In the genomic region with DNA sequence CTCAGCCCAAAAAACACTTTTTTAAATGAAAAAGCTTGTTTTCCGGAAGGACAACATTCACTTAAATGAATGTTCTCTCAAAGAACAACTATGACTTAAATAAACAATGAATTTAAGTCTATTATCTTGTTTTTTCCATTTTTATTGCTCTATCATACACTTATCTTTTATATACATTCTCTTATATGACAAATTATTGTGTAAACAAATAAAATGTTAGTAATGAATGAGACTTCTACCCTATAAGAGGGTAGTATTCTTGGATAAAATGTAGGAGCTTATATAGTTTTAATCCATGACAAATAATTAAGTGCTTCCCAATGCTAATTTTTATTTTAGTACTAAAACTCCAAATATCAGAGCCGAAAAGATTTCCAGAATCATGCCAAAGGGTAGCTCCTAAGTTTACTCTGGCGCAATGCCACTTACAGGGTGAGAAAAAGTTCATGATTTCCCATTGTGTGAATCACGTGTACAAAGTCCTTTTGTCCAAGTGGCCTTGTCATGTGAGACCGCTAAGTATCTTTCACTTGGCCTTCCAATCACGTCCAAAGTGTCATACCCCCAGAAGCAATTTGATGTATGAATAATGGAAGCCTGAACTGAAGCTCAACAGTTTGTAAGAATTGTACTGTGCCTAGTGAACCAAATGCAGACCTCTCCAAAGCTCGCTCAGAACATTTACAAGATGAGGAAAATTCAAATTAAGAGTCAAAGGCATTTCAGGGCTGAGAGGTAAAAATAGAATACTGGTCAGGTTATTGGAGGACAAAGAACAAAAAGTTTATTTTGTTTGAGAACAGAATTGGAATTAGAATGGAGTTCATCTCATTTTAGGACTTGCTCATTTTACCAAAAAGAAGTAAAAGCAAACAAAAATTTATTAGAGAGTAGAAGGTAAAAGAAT, we compare ENCODE assay signal across 1 cellular context.
TF ChIP-seq lines count a peak whose summit lies in the region.

No MANE protein-coding gene starts in this region.

TF ChIP-seq in endothelial cell of umbilical vein, 7 proteins besides CTCF, POLR2A, EP300 and RAD21 (continued from another document):
- TF ChIP-seq, protein P1, sequence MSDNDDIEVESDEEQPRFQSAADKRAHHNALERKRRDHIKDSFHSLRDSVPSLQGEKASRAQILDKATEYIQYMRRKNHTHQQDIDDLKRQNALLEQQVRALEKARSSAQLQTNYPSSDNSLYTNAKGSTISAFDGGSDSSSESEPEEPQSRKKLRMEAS (IDR thresholded peaks at IDR 0.05; ENCODE audit: insufficient read depth, insufficient read length) = peak; percentile 66
- TF ChIP-seq GATA2 (IDR thresholded peaks at IDR 0.05; ENCODE audit: insufficient read depth, insufficient read length, low read depth, low read length) = peak; percentile 36
